ENCODE assay signal across 12 cellular contexts in the genomic region with DNA sequence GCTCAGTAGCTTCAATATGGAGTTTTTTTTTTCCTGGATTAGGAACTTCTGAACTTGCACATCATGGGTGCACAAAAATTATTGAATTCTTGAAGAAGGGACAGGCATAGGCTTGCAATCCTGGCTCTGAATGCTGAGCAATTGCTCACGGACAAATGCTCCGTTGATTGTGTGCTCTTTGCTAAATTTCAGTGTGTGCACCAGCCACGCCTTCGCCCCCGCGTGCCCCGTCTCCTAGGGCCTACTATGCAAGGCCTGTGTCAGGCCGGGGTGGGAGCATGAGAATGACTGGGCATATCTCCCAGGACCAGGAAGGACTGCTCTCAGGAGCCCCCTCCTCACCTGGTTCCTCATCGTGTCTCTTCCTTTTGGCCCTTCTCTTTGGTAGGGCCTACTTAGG. TPM values are rescaled to one million over a fixed set of nuclear protein-coding genes. Genes with fewer than 3 reads are reported as not detected.
A peak's percentile ranks its signal among the peaks of the same experiment; 100 is the strongest.
DNase-seq lines count a peak whose midpoint lies in the region; ATAC-seq and TF ChIP-seq lines count a peak whose summit lies in the region.
"Had no signal": no experiment of that assay in that cellular context is flagged by ENCODE, and none has a peak within 500 bp of the region (broad histone marks: within the 10 kb centered on the region; RNA-seq: fewer than 3 reads in every experiment).

No MANE protein-coding gene starts in this region.

- DNase-seq in CD4-positive, alpha-beta T cell = no peak
- DNase-seq in Peyer's patch (no peak), esophagus muscularis mucosa (ENCODE audit: extremely low spot score) (no peak), sigmoid colon (no peak), islet precursor cell (no peak), NCI-H1436 (lab: John Stamatoyannopoulos, UW) (no peak)
- DNase-seq in effector CD8-positive, alpha-beta T cell (lab: John Stamatoyannopoulos, UW) = no peak
- DNase-seq: activated B cell treated with CpG ODN at 0.5 μM for 24 hours, foreskin melanocyte, MG63 had no signal

- CTCF ChIA-PET in CD4-positive, alpha-beta T cell (lab: Charles Lee) = no interaction called here

- H3K27me3 ChIP-seq in CD4-positive, alpha-beta T cell (ENCODE audit: control insufficient read depth, insufficient read depth, low read length) = no peaks in the 10 kb centered on the region
- no peaks in the 10 kb centered on the region for H3K27me3 ChIP-seq in Peyer's patch
- H3K27me3 ChIP-seq in esophagus muscularis mucosa = no peaks in the 10 kb centered on the region
- H3K27me3 ChIP-seq in sigmoid colon = no peaks in the 10 kb centered on the region
- H3K27me3 ChIP-seq: MG63 had no signal

- no peak for ATAC-seq in CD4-positive, alpha-beta T cell (ENCODE audit: poor library complexity)
- ATAC-seq in HG03196 (IDR thresholded peaks at IDR 0.05; ENCODE audit: unreplicated experiment) = no peak

- intact Hi-C loops in CD4-positive, alpha-beta T cell (cut with DNase I, micrococcal nuclease) = loop anchor here in 1 of 2 experiments (5.0 kb wide), 1 partner anchor 40 kb away; no protein-coding TSS in a partner anchor
- intact Hi-C loops in esophagus muscularis mucosa (cut with DNase I) = no loop called here
- intact Hi-C loops in sigmoid colon (cut with DNase I) = no loop called here

- peaks cover 58% of the 10 kb centered on the region for H3K36me3 Mint-ChIP-seq in CD4-positive, alpha-beta T cell (ENCODE audit: low read depth)

- no peaks in the 10 kb centered on the region for H3K9me3 ChIP-seq in CD4-positive, alpha-beta T cell (ENCODE audit: control insufficient read depth, low read length)
- no peaks in the 10 kb centered on the region for H3K9me3 ChIP-seq in Peyer's patch
- no peaks in the 10 kb centered on the region for H3K9me3 ChIP-seq in esophagus muscularis mucosa
- H3K9me3 ChIP-seq in sigmoid colon = no peaks in the 10 kb centered on the region
- H3K9me3 ChIP-seq: MG63 had no signal

- POLR2A ChIA-PET in CD4-positive, alpha-beta T cell (lab: Charles Lee) = no interaction called here

- 61% methylated on average over 9 of the region's 9 CpGs for WGBS in esophagus muscularis mucosa
- WGBS in sigmoid colon, 2 donors = 68 to 81% methylated on average over 9 of the region's 9 CpGs

- peaks cover 90% of the 10 kb centered on the region for H3K4me1 Mint-ChIP-seq in CD4-positive, alpha-beta T cell (ENCODE audit: low read depth)

- no peak for TF ChIP-seq CTCF in CD4-positive, alpha-beta T cell (IDR thresholded peaks at IDR 0.05)
- TF ChIP-seq CTCF in Peyer's patch (IDR thresholded peaks at IDR 0.05) (no peak), esophagus muscularis mucosa (IDR thresholded peaks at IDR 0.05) (no peak), sigmoid colon (IDR thresholded peaks at IDR 0.05) (no peak)

- no peak for TF ChIP-seq EP300 in esophagus muscularis mucosa (IDR thresholded peaks at IDR 0.05)
- TF ChIP-seq EP300 in sigmoid colon (IDR thresholded peaks at IDR 0.05) = no peak

- peak overlapping the region; percentile 20 for H3K4me3 Mint-ChIP-seq in CD4-positive, alpha-beta T cell
- H3K4me3 Mint-ChIP-seq: activated B cell treated with CpG ODN at 0.5 μM for 24 hours; activated T-helper 1 cell treated with anti-CD3 and anti-CD28 coated beads, Interleukin-12 subunit alpha, Interleukin-12 subunit beta, Interleukin-2, Interleukin-4 antibody, amounts not matched to agents 30 ng/mL and 10 ng/mL and 1 ng/mL, durations not matched to agents 14 hours and 24 hours and 36 hours had no signal

- H3K27me3 Mint-ChIP-seq in CD4-positive, alpha-beta T cell = no peaks in the 10 kb centered on the region
- H3K27me3 Mint-ChIP-seq: activated B cell treated with CpG ODN at 0.5 μM for 24 hours had no signal

- no peak overlapping the region for H3K4me3 ChIP-seq in Peyer's patch
- no peak overlapping the region for H3K4me3 ChIP-seq in esophagus muscularis mucosa
- no peak overlapping the region for H3K4me3 ChIP-seq in sigmoid colon
- H3K4me3 ChIP-seq: MG63 had no signal

- peaks cover 0 to 3% (median 0%) of the 10 kb centered on the region in 3 donors for H3K36me3 ChIP-seq in Peyer's patch
- no peaks in the 10 kb centered on the region for H3K36me3 ChIP-seq in esophagus muscularis mucosa
- H3K36me3 ChIP-seq in sigmoid colon = no peaks in the 10 kb centered on the region
- H3K36me3 ChIP-seq: MG63 had no signal

- peaks cover 8 to 81% (median 25%) of the 10 kb centered on the region in 4 donors for H3K4me1 ChIP-seq in Peyer's patch
- peaks cover 86 to 100% (median 99%) of the 10 kb centered on the region in 4 donors for H3K4me1 ChIP-seq in esophagus muscularis mucosa
- H3K4me1 ChIP-seq in sigmoid colon = peaks cover 0 to 97% (median 85%) of the 10 kb centered on the region in 4 donors

- H3K9me3 Mint-ChIP-seq in CD4-positive, alpha-beta T cell = no peaks in the 10 kb centered on the region
- H3K9me3 Mint-ChIP-seq: activated B cell treated with CpG ODN at 0.5 μM for 24 hours; activated T-helper 1 cell treated with anti-CD3 and anti-CD28 coated beads, Interleukin-12 subunit alpha, Interleukin-12 subunit beta, Interleukin-2, Interleukin-4 antibody, amounts not matched to agents 30 ng/mL and 10 ng/mL and 1 ng/mL, durations not matched to agents 14 hours and 24 hours and 36 hours had no signal

- H3K27ac ChIP-seq in CD4-positive, alpha-beta T cell (ENCODE audit: low read depth, low read length) = no peak overlapping the region
- H3K27ac ChIP-seq in Peyer's patch (peak overlapping the region in 3 of 4 donors; percentile 11 to 58 (median 38)), esophagus muscularis mucosa (replicated peaks in 1 of 4) (peak overlapping the region; percentile 91 to 98 (median 98)), sigmoid colon (peak overlapping the region; percentile 93 to 99 (median 98))

- no peak for TF ChIP-seq POLR2A in Peyer's patch (IDR thresholded peaks at IDR 0.05)
- TF ChIP-seq POLR2A in esophagus muscularis mucosa (IDR thresholded peaks at IDR 0.05; ENCODE audit: low read depth) = no peak
- no peak for TF ChIP-seq POLR2A in sigmoid colon (IDR thresholded peaks at IDR 0.05)

- H3K27ac Mint-ChIP-seq in CD4-positive, alpha-beta T cell = peak overlapping the region; percentile 91
- H3K27ac Mint-ChIP-seq: activated B cell treated with CpG ODN at 0.5 μM for 24 hours; activated T-helper 1 cell treated with anti-CD3 and anti-CD28 coated beads, Interleukin-12 subunit alpha, Interleukin-12 subunit beta, Interleukin-2, Interleukin-4 antibody, amounts not matched to agents 30 ng/mL and 10 ng/mL and 1 ng/mL, durations not matched to agents 14 hours and 24 hours and 36 hours had no signal

RNA-seq across cellular contexts. Expression of a gene that starts 17.4 kb away (rescaled TPM):
- 10 to 100 TPM; 31.7 to 35.0 TPM for total RNA-seq in CD4-positive, alpha-beta T cell
- 100 to 1,000 TPM in 2 of 4 donors, 10 to 100 TPM in 2; 56.1 to 140 (median 100) TPM for total RNA-seq in Peyer's patch
- total RNA-seq in esophagus muscularis mucosa = 10 to 100 TPM; 44.4 to 61.1 (median 54.9) TPM
- total RNA-seq in sigmoid colon = 10 to 100 TPM; 22.9 to 40.2 (median 36.6) TPM
- polyA plus RNA-seq in sigmoid colon = 10 to 100 TPM in 1 of 3 donors, 1 to 10 TPM in 2; 3.0 to 18.4 (median 7.6) TPM
